ENCODE assay signal across 16 cellular contexts in genomic region chr6:156131221-156131903, GRCh38.
DNase-seq lines count a peak whose midpoint lies in the region; ATAC-seq, FAIRE-seq and TF ChIP-seq lines count a peak whose summit lies in the region.
"Had no signal": no experiment of that assay in that cellular context is flagged by ENCODE, and none has a peak within 500 bp of the region (broad histone marks: within the 10 kb centered on the region; RNA-seq: fewer than 3 reads in every experiment).

No MANE protein-coding gene starts in this region.

- TF ChIP-seq CTCF in PC-9 (conservative IDR thresholded peaks at IDR 0.05): no peak

- no peak overlapping the region for H3K4me3 Mint-ChIP-seq in memory B cell

- no peak overlapping the region for H3K4me2 ChIP-seq in PC-9
- H3K4me2 ChIP-seq: SK-N-SH had no signal

- peak; percentile 55 for ATAC-seq in GM18868 (IDR thresholded peaks at IDR 0.05; ENCODE audit: unreplicated experiment)
- ATAC-seq in GM21717 (IDR thresholded peaks at IDR 0.05; ENCODE audit: unreplicated experiment): peak; percentile 69
- ATAC-seq in HG03457 (IDR thresholded peaks at IDR 0.05; ENCODE audit: unreplicated experiment): peak; percentile 97
- peak; percentile 99 for ATAC-seq in memory B cell (ENCODE audit: low read depth)

- DNase-seq in memory B cell (ENCODE audit: low spot score in 2 of 2): no peak
- no peak for DNase-seq in PC-9
- no peak for DNase-seq in NCI-H226
- DNase-seq in frontal cortex (ENCODE audit: low spot score in 2 of 2): no peak
- DNase-seq in NCI-H2196 treated with DMSO at 0.1 percent for 48 hours (lab: John Stamatoyannopoulos, UW; ENCODE audit: unreplicated experiment): no peak
- DNase-seq: activated CD8-positive, alpha-beta memory T cell treated with anti-CD3 and anti-CD28 coated beads, Interleukin-2, amount 50 U/mL, for 48 hours; central memory CD4-positive, alpha-beta T cell; glutamatergic neuron; HCEC 1CT; NCI-H1436 treated with DMSO at 0.1 percent for 48 hours; SK-N-SH; stimulated activated CD4-positive, alpha-beta T cell treated with anti-CD3 and anti-CD28 coated beads, Interleukin-4, amount 100 ng/mL, for 1 hour had no signal

- H3K4me3 ChIP-seq in PC-9: no peak overlapping the region

- CTCF ChIA-PET in PC-9 (lab: Charles Lee): no interaction called here

- intact Hi-C loops in PC-9 (cut with micrococcal nuclease; ENCODE audit: unreplicated experiment): no loop called here

- no peaks in the 10 kb centered on the region for H4K20me1 ChIP-seq in PC-9 (ENCODE audit: insufficient read depth)

- FAIRE-seq in frontal cortex (lab: Jason Lieb, UNC): no peak
- FAIRE-seq: D721Med had no signal

- H3K79me2 ChIP-seq in PC-9 (ENCODE audit: low read depth): no peaks in the 10 kb centered on the region

- peaks cover 12% of the 10 kb centered on the region for H3K9me3 Mint-ChIP-seq in memory B cell

- H3K27ac ChIP-seq in PC-9: no peak overlapping the region

- H3K4me1 ChIP-seq in PC-9 (replicated peaks; ENCODE audit: insufficient read depth): no peaks in the 10 kb centered on the region

- POLR2A ChIA-PET in PC-9 (lab: Charles Lee; ENCODE audit: unreplicated experiment): no interaction called here

- peaks cover 5% of the 10 kb centered on the region for H3K36me3 Mint-ChIP-seq in memory B cell

- H3K9me3 ChIP-seq in PC-9 (ENCODE audit: insufficient read depth, low read depth): no peaks in the 10 kb centered on the region
- H3K9me3 ChIP-seq: SK-N-SH had no signal

- BruUV-seq in PC-9 (replicated peaks; lab: Mats Ljungman, UMichigan): no TSS peak

- no peaks in the 10 kb centered on the region for H3F3A ChIP-seq in PC-9 (ENCODE audit: insufficient read depth, low read depth)

- H3K27me3 Mint-ChIP-seq in memory B cell: no peaks in the 10 kb centered on the region

- H2AFZ ChIP-seq in PC-9: no peak overlapping the region

- H3K27ac Mint-ChIP-seq in memory B cell: no peak overlapping the region

- no peaks in the 10 kb centered on the region for H3K36me3 ChIP-seq in PC-9 (ENCODE audit: low read depth)

- H3K27me3 ChIP-seq in PC-9 (ENCODE audit: insufficient read depth, low read depth): no peaks in the 10 kb centered on the region

- H3K9me2 ChIP-seq in PC-9 (ENCODE audit: insufficient read depth): no peaks in the 10 kb centered on the region
- H3K9me2 ChIP-seq: SK-N-SH had no signal

- H3K4me1 Mint-ChIP-seq in memory B cell: peaks cover 4% of the 10 kb centered on the region
